23 cellular contexts compared by ENCODE assay signal in genomic region chr1:43962324-43962723, GRCh38.
DNase-seq lines count a peak whose midpoint lies in the region; ATAC-seq, FAIRE-seq and TF ChIP-seq lines count a peak whose summit lies in the region.
"Had no signal": no experiment of that assay in that cellular context is flagged by ENCODE, and none has a peak within 500 bp of the region (broad histone marks: within the 10 kb centered on the region; RNA-seq: fewer than 3 reads in every experiment).

No MANE protein-coding gene starts in this region.

- H3K36me3 Mint-ChIP-seq in nephron progenitor cell (ENCODE audit: low read depth): peaks cover 16% of the 10 kb centered on the region

- ATAC-seq in HG03280 (IDR thresholded peaks at IDR 0.05; ENCODE audit: unreplicated experiment): no peak
- ATAC-seq in GM19397 (IDR thresholded peaks at IDR 0.05; ENCODE audit: unreplicated experiment): no peak

- H3K4me1 Mint-ChIP-seq in nephron progenitor cell: no peaks in the 10 kb centered on the region
- H3K4me1 Mint-ChIP-seq: CD14-positive monocyte; CD8-positive, alpha-beta memory T cell; H9 had no signal

- no peak for TF ChIP-seq CTCF in nephron progenitor cell (IDR thresholded peaks at IDR 0.05)

- peak overlapping the region; percentile 98 for H3K27ac ChIP-seq in cingulate gyrus (ENCODE audit: low read depth, low read length)
- H3K27ac ChIP-seq: GM23248 had no signal

- peak; percentile 88 for DNase-seq in globus pallidus (ENCODE audit: low spot score)
- no peak for DNase-seq in nephron progenitor cell
- DNase-seq in urothelium cell line (ENCODE audit: low spot score): no peak
- DNase-seq in DMS 273 treated with DMSO at 0.1 percent for 48 hours (lab: John Stamatoyannopoulos, UW): no peak
- DNase-seq: BE2C; Calu3; CD8-positive, alpha-beta memory T cell; GM23248; H9; KBM-7; NCI-H1105 treated with DMSO at 0.1 percent for 48 hours; NCI-H146; NCI-H2029; NCI-H446; NCI-H524 treated with DMSO at 0.1 percent for 48 hours; NCI-H774; SK-N-SH had no signal

- no peak overlapping the region for H3K4me3 Mint-ChIP-seq in nephron progenitor cell
- H3K4me3 Mint-ChIP-seq: CD14-positive monocyte; CD8-positive, alpha-beta memory T cell; H9 had no signal

- peak overlapping the region; percentile 7 for H3K27ac Mint-ChIP-seq in nephron progenitor cell
- H3K27ac Mint-ChIP-seq: H9 had no signal

- FAIRE-seq in urothelium cell line (lab: Jason Lieb, UNC): peak; percentile 63
- FAIRE-seq: GM18507, RCC 7860 had no signal

- no peaks in the 10 kb centered on the region for H3K27me3 Mint-ChIP-seq in nephron progenitor cell (ENCODE audit: low read depth, poor library complexity)
- H3K27me3 Mint-ChIP-seq: CD8-positive, alpha-beta memory T cell had no signal

- H3K9me3 Mint-ChIP-seq in nephron progenitor cell: no peaks in the 10 kb centered on the region
- H3K9me3 Mint-ChIP-seq: CD8-positive, alpha-beta memory T cell; H9 had no signal
